ENCODE assay signal across 16 cellular contexts in the genomic region with DNA sequence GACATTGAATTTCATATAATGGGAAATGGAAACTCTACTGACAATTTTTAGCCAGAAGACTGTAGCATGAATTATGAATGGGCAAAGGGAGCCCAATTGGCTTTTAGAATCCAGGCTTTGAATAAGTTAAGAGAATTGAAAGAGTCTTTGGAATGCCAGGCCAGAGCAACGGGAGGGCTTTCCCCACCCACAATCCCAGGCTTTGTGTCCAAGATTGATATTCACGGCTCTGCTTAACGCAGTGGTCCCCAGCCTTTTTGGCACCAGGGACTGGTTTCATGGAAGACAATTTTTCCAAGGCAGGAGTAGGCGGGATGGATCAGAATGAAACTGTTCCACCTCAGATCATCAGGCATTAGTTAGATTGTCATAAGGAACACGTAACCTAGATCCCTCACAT.
DNase-seq lines count a peak whose midpoint lies in the region; ATAC-seq, FAIRE-seq and TF ChIP-seq lines count a peak whose summit lies in the region.
"Had no signal": no experiment of that assay in that cellular context is flagged by ENCODE, and none has a peak within 500 bp of the region (broad histone marks: within the 10 kb centered on the region; RNA-seq: fewer than 3 reads in every experiment).

No MANE protein-coding gene starts in this region.

- H3K4me3 ChIP-seq in endodermal cell (ENCODE audit: low read length) = no peak overlapping the region
- H3K4me3 ChIP-seq in neuron (ENCODE audit: low read length) = no peak overlapping the region
- H3K4me3 ChIP-seq: A549, SJSA1 had no signal

- TF ChIP-seq CTCF in endodermal cell (conservative IDR thresholded peaks at IDR 0.05) = no peak

- no peak for TF ChIP-seq POLR2A in H54 (IDR thresholded peaks at IDR 0.05; ENCODE audit: low read depth, low read length)

- ATAC-seq in HG03521 (IDR thresholded peaks at IDR 0.05; ENCODE audit: unreplicated experiment) = no peak
- no peak for ATAC-seq in stimulated activated effector memory CD8-positive, alpha-beta T cell treated with anti-CD3 and anti-CD28 coated beads, Interleukin-12 subunit alpha, Interleukin-12 subunit beta, amount 100 ng/mL, for 72 hours
- ATAC-seq: A549 had no signal

- H3K27me3 Mint-ChIP-seq in endodermal cell (ENCODE audit: insufficient read depth) = no peaks in the 10 kb centered on the region

- no peaks in the 10 kb centered on the region for H3K36me3 ChIP-seq in endodermal cell (ENCODE audit: control insufficient read depth, insufficient read depth, low read length)
- no peaks in the 10 kb centered on the region for H3K36me3 ChIP-seq in neuron (ENCODE audit: insufficient read depth, low read length)

- no peaks in the 10 kb centered on the region for H3K4me1 ChIP-seq in endodermal cell (ENCODE audit: control insufficient read depth, insufficient read depth, low read length)
- peaks cover 18% of the 10 kb centered on the region for H3K4me1 ChIP-seq in neuron (ENCODE audit: insufficient read depth, low read length)
- H3K4me1 ChIP-seq: SJSA1 had no signal

- no peak overlapping the region for H3K4me3 Mint-ChIP-seq in endodermal cell
- no peak overlapping the region for H3K4me3 Mint-ChIP-seq in stimulated activated effector memory CD8-positive, alpha-beta T cell treated with anti-CD3 and anti-CD28 coated beads, Interleukin-12 subunit alpha, Interleukin-12 subunit beta, amount 100 ng/mL, for 72 hours

- WGBS in endodermal cell (ENCODE audit: insufficient coverage in 1 of 2, insufficient read length in 1 of 2), 2 experiments = 60 to 86% methylated on average over 5 of the region's 5 CpGs

- peak overlapping the region; percentile 14 for H2AFZ ChIP-seq in neuron (ENCODE audit: low read depth, low read length)

- peak; percentile 43 for FAIRE-seq in H54 (lab: Jason Lieb, UNC)
- FAIRE-seq: A549 had no signal

- no peak overlapping the region for H3K27ac Mint-ChIP-seq in endodermal cell
- H3K27ac Mint-ChIP-seq in stimulated activated effector memory CD8-positive, alpha-beta T cell treated with anti-CD3 and anti-CD28 coated beads, Interleukin-12 subunit alpha, Interleukin-12 subunit beta, amount 100 ng/mL, for 72 hours = no peak overlapping the region

- peaks cover 26% of the 10 kb centered on the region for H3K4me1 Mint-ChIP-seq in endodermal cell
- H3K4me1 Mint-ChIP-seq in stimulated activated effector memory CD8-positive, alpha-beta T cell treated with anti-CD3 and anti-CD28 coated beads, Interleukin-12 subunit alpha, Interleukin-12 subunit beta, amount 100 ng/mL, for 72 hours = no peaks in the 10 kb centered on the region

- peak overlapping the region; percentile 77 for H3K27ac ChIP-seq in endodermal cell (ENCODE audit: low read depth, low read length)
- H3K27ac ChIP-seq: A549, SJSA1 had no signal

- no peaks in the 10 kb centered on the region for H3K9me3 Mint-ChIP-seq in endodermal cell
- no peaks in the 10 kb centered on the region for H3K9me3 Mint-ChIP-seq in stimulated activated effector memory CD8-positive, alpha-beta T cell treated with anti-CD3 and anti-CD28 coated beads, Interleukin-12 subunit alpha, Interleukin-12 subunit beta, amount 100 ng/mL, for 72 hours

- H3K27me3 ChIP-seq in endodermal cell (ENCODE audit: control insufficient read depth, insufficient read depth, low read length, poor library complexity, severe bottlenecking) (no peaks in the 10 kb centered on the region), neuron (ENCODE audit: insufficient read depth, low read length) (no peaks in the 10 kb centered on the region)
- H3K27me3 ChIP-seq: SJSA1 had no signal

- H3K9ac ChIP-seq in endodermal cell (ENCODE audit: extremely low read depth, low read length, poor library complexity, severe bottlenecking) = no peak overlapping the region

- no peaks in the 10 kb centered on the region for H3K9me3 ChIP-seq in endodermal cell (ENCODE audit: control insufficient read depth, low read length)
- H3K9me3 ChIP-seq in neuron (ENCODE audit: low read length) = peaks cover 2% of the 10 kb centered on the region
- H3K9me3 ChIP-seq: A549, SJSA1 had no signal

- DNase-seq in H54 (ENCODE audit: insufficient read length, low spot score) (no peak), astrocyte of the hippocampus (ENCODE audit: low read depth, low spot score) (peak; percentile 61), endodermal cell (peak; percentile 56), T-helper 9 cell (no peak), NCI-H2029 (lab: John Stamatoyannopoulos, UW) (no peak)
- no peak for DNase-seq in stimulated activated effector memory CD8-positive, alpha-beta T cell treated with anti-CD3 and anti-CD28 coated beads, Interleukin-12 subunit alpha, Interleukin-12 subunit beta, amount 100 ng/mL, for 72 hours (ENCODE audit: low spot score in 2 of 2)
- DNase-seq: C1 segment of cervical spinal cord, DMS 273 treated with DMSO at 0.1 percent for 48 hours, NCI-H1048, NCI-H2107, NCI-H2227 treated with DMSO at 0.1 percent for 48 hours, NCI-H524 had no signal

- H3K36me3 Mint-ChIP-seq in endodermal cell (ENCODE audit: low read depth) = no peaks in the 10 kb centered on the region
- no peaks in the 10 kb centered on the region for H3K36me3 Mint-ChIP-seq in stimulated activated effector memory CD8-positive, alpha-beta T cell treated with anti-CD3 and anti-CD28 coated beads, Interleukin-12 subunit alpha, Interleukin-12 subunit beta, amount 100 ng/mL, for 72 hours

Comparison
In these comparisons a context has a peak if more than half of its experiments do, and no peak if none do; other contexts are left out.
1. DNase-seq: peak in astrocyte of the hippocampus (single experiment) and endodermal cell (single experiment); none in H54 (single experiment), stimulated activated effector memory CD8-positive, alpha-beta T cell treated with anti-CD3 and anti-CD28 coated beads, Interleukin-12 subunit alpha, Interleukin-12 subunit beta, amount 100 ng/mL, for 72 hours (0 of 2), T-helper 9 cell (single experiment) and NCI-H2029 (single experiment).